Comparison of ENCODE assay signal across 9 cellular contexts in the genomic region with DNA sequence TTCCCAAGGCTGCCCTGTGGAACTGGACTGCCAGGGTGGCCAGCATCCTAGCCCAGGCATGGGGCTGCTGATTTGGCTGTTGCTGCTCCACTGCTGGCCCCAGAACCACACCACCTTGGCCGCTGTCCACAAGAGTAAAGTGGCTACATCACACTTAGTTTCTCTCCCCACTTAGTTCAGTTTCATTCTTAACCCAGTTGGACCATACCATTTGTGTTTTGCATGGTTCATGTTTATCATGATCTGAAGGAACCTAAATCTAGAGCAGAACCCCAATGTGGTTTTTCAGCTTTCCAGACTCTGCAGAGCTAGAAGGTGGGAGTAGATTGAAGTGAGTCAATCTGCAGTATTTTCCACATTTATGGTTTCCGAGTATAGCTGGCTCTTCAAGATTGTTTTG. TPM values are rescaled to one million over a fixed set of nuclear protein-coding genes. Genes with fewer than 3 reads are reported as not detected.
"Had no signal": no experiment of that assay in that cellular context is flagged by ENCODE, and none has a peak within 500 bp of the region (broad histone marks: within the 10 kb centered on the region; RNA-seq: fewer than 3 reads in every experiment).

No MANE protein-coding gene starts in this region.

- H3K4me3 Mint-ChIP-seq: HFFc6, IgD-negative memory B cell had no signal

- H3K9me3 Mint-ChIP-seq: IgD-negative memory B cell had no signal

- H3K27ac Mint-ChIP-seq: HFFc6, IgD-negative memory B cell had no signal

- H3K4me1 Mint-ChIP-seq: IgD-negative memory B cell had no signal

- H3K36me3 ChIP-seq: HAP-1 had no signal

- DNase-seq: GM23248, GOT3, H7, HFFc6 had no signal

- H2AFZ ChIP-seq: GM23248 had no signal

- H3K9ac ChIP-seq: GM23248 had no signal

- H3K36me3 Mint-ChIP-seq: IgD-negative memory B cell had no signal

- H3K9me3 ChIP-seq: HAP-1 had no signal

- H3K4me1 ChIP-seq: HAP-1 had no signal

- H3K4me3 ChIP-seq: GM23248, HAP-1 had no signal

- ATAC-seq: HCT116, HepG2 had no signal

- H3K27ac ChIP-seq: GM23248 had no signal

RNA-seq across cellular contexts. Expression of a gene that starts 32.8 kb away (rescaled TPM):
- total RNA-seq: GM23248, HFFc6, HT-29 had no signal
